Comparison of ENCODE assay signal across 8 cellular contexts in genomic region chr6:6725120-6725833, GRCh38.
DNase-seq lines count a peak whose midpoint lies in the region; ATAC-seq, FAIRE-seq and TF ChIP-seq lines count a peak whose summit lies in the region.

No MANE protein-coding gene starts in this region.

- CTCF ChIA-PET in A549 (lab: Yijun Ruan, JAX): interaction anchor here (0.6 to 7.2 kb wide), 29 partner anchors 8 to 922 kb away, joined by 3 to 45 read pairs (median 4); no protein-coding TSS in a partner anchor

- H3K36me3 Mint-ChIP-seq in naive thymus-derived CD8-positive, alpha-beta T cell: no peaks in the 10 kb centered on the region

- TF ChIP-seq CTCF in A549 (IDR thresholded peaks at IDR 0.05) (no peak), epithelial cell of esophagus (IDR thresholded peaks at IDR 0.05; ENCODE audit: insufficient read depth, low read depth, low read length, missing control alignments) (no peak)

- H3K9me3 ChIP-seq in A549 (no peaks in the 10 kb centered on the region), KOPT-K1 (ENCODE audit: insufficient read depth, low read length, poor library complexity, severe bottlenecking) (no peaks in the 10 kb centered on the region)

- no peak for FAIRE-seq in A549 (lab: Jason Lieb, UNC)

- peaks cover 0 to 10% (median 4%) of the 10 kb centered on the region in 5 donors for H3K27me3 Mint-ChIP-seq in naive thymus-derived CD8-positive, alpha-beta T cell

- ATAC-seq in A549: no peak
- no peak for ATAC-seq in naive thymus-derived CD8-positive, alpha-beta T cell
- no peak for ATAC-seq in GM21576 (IDR thresholded peaks at IDR 0.05; ENCODE audit: unreplicated experiment)
- ATAC-seq in HG02759 (IDR thresholded peaks at IDR 0.05; ENCODE audit: unreplicated experiment): no peak

- TF ChIP-seq RAD21 in A549 (conservative IDR thresholded peaks at IDR 0.05 in 1 of 2, IDR thresholded peaks at IDR 0.05 in 1 of 2): no peak

- no peak for DNase-seq in A549 (ENCODE audit: low read depth in 1 of 2, low spot score in 1 of 2)
- DNase-seq in epithelial cell of esophagus (ENCODE audit: low read depth): no peak
- no peak for DNase-seq in naive thymus-derived CD8-positive, alpha-beta T cell
- DNase-seq in NOMO-1 treated with DMSO at 0.1 percent for 48 hours (lab: John Stamatoyannopoulos, UW; ENCODE audit: unreplicated experiment): no peak
- no peak for DNase-seq in GM19240 (ENCODE audit: insufficient read length, low spot score)

- WGBS in A549 (ENCODE audit: missing lambda C conversion rate): 85% methylated on average over 20 of the region's 20 CpGs

- peaks cover 8% of the 10 kb centered on the region for H3K4me1 ChIP-seq in A549

- H3K4me3 ChIP-seq in A549 (no peak overlapping the region), epithelial cell of esophagus (ENCODE audit: low read length) (peak overlapping the region; percentile 30)

- TF ChIP-seq POLR2A in A549 (IDR thresholded peaks at IDR 0.05; ENCODE audit: low read length): no peak

- H3K4me3 Mint-ChIP-seq in naive thymus-derived CD8-positive, alpha-beta T cell: peak overlapping the region in 8 of 10 donors; percentile 0 to 82 (median 48)

- POLR2A ChIA-PET in A549 (lab: Yijun Ruan, JAX): no interaction called here
- POLR2A ChIA-PET in naive thymus-derived CD8-positive, alpha-beta T cell (lab: Charles Lee): no interaction called here

- H3K4me2 ChIP-seq in A549: peak overlapping the region; percentile 74; the same call in 2 of the 3 replicates

- no peak for TF ChIP-seq EP300 in A549 (IDR thresholded peaks at IDR 0.05)

- H3K27ac Mint-ChIP-seq in naive thymus-derived CD8-positive, alpha-beta T cell: peak overlapping the region in 6 of 10 donors; percentile 53 to 90 (median 76)

- H3K27ac ChIP-seq in A549: peak overlapping the region; percentile 63 to 79; a peak in 5 of 6 replicates
- peak overlapping the region; percentile 45 for H3K27ac ChIP-seq in KOPT-K1 (ENCODE audit: low read depth, low read length, poor library complexity, severe bottlenecking)

- no peaks in the 10 kb centered on the region for H3K36me3 ChIP-seq in KOPT-K1 (ENCODE audit: insufficient read depth, low read length)

- H3K4me1 Mint-ChIP-seq in naive thymus-derived CD8-positive, alpha-beta T cell: peaks cover 8 to 20% (median 14%) of the 10 kb centered on the region in 4 donors

- H3K9me3 Mint-ChIP-seq in naive thymus-derived CD8-positive, alpha-beta T cell: no peaks in the 10 kb centered on the region

TF ChIP-seq in A549, 52 proteins besides CTCF, POLR2A, EP300 and RAD21:
- TF ChIP-seq BHLHE40 (IDR thresholded peaks at IDR 0.05; ENCODE audit: low read depth, low read length) (no peak), ZC3H11A (IDR thresholded peaks at IDR 0.05) (no peak), NFE2L2 (conservative IDR thresholded peaks at IDR 0.05; ENCODE audit: low read length) (no peak), HES2 (IDR thresholded peaks at IDR 0.05) (no peak), CHD4 (IDR thresholded peaks at IDR 0.05; ENCODE audit: borderline replicate concordance) (no peak), BCL3 (IDR thresholded peaks at IDR 0.05) (no peak), RARB (CRISPR knock-in tag; IDR thresholded peaks at IDR 0.05) (no peak), EHF (CRISPR knock-in tag; IDR thresholded peaks at IDR 0.05) (no peak), FOSB (CRISPR knock-in tag; IDR thresholded peaks at IDR 0.05) (no peak), ESRRA (IDR thresholded peaks at IDR 0.05; ENCODE audit: borderline replicate concordance, low read length) (no peak), RCOR1 (IDR thresholded peaks at IDR 0.05; ENCODE audit: low read depth, low read length) (no peak), CBX8 (IDR thresholded peaks at IDR 0.05) (no peak), TFCP2L1 (CRISPR knock-in tag; IDR thresholded peaks at IDR 0.05) (no peak), ZNF302 (CRISPR knock-in tag; IDR thresholded peaks at IDR 0.05) (no peak), ZFP36 (IDR thresholded peaks at IDR 0.05; ENCODE audit: borderline replicate concordance, partially characterized antibody) (no peak), MAZ (IDR thresholded peaks at IDR 0.05; ENCODE audit: borderline replicate concordance, low read depth, low read length) (no peak)
